Comparison of ENCODE assay signal across 26 cellular contexts in genomic region chr1:18464665-18465050, GRCh38. TPM values are rescaled to one million over a fixed set of nuclear protein-coding genes. Genes with fewer than 3 reads are reported as not detected.
DNase-seq lines count a peak whose midpoint lies in the region; ATAC-seq and TF ChIP-seq lines count a peak whose summit lies in the region.
"Had no signal": no experiment of that assay in that cellular context is flagged by ENCODE, and none has a peak within 500 bp of the region (broad histone marks: within the 10 kb centered on the region; RNA-seq: fewer than 3 reads in every experiment).

No MANE protein-coding gene starts in this region.

- no peaks in the 10 kb centered on the region for H3K27me3 ChIP-seq in colonic mucosa
- H3K27me3 ChIP-seq in right lobe of liver, result no peaks in the 10 kb centered on the region
- H3K27me3 ChIP-seq in subcutaneous abdominal adipose tissue (ENCODE audit: control insufficient read depth in 5 of 5, insufficient read depth in 4 of 5, low read length in 5 of 5), result peaks cover 0 to 7% (median 3%) of the 10 kb centered on the region in 5 donors

- peak; percentile 89 for DNase-seq in HT-29 (ENCODE audit: low spot score)
- peak; percentile 43 for DNase-seq in colonic mucosa
- peak; percentile 86 to 96 (median 94) for DNase-seq in right lobe of liver
- no peak for DNase-seq in activated CD4-positive, alpha-beta T cell treated with anti-CD3 and anti-CD28 coated beads for 48 hours
- DNase-seq: activated CD4-positive, alpha-beta T cell treated with anti-CD3 and anti-CD28 coated beads, Interleukin-2, amount 50 U/mL, for 1 hour; CD4-positive, alpha-beta T cell; effector CD8-positive, alpha-beta T cell; GDM1; Kasumi-1; kidney glomerular epithelial cell; NCI-H1105 treated with DMSO at 0.1 percent for 48 hours; NCI-H2081 treated with DMSO at 0.1 percent for 48 hours; NCI-H510A; nephron progenitor cell; NK-92 treated with Interleukin-12 subunit alpha and Interleukin-12 subunit beta, amount 100 ng/mL, for 24 hours; T-helper 2 cell; WERI-Rb-1 had no signal

- TF ChIP-seq CTCF in colonic mucosa (IDR thresholded peaks at IDR 0.05) (no peak), right lobe of liver (IDR thresholded peaks at IDR 0.05) (no peak)

- WGBS in right lobe of liver (ENCODE audit: insufficient coverage, low coverage, low lambda C conversion rate, missing lambda C conversion rate), result 32% methylated on average over 6 of the region's 8 CpGs

- TF ChIP-seq POLR2A in right lobe of liver (IDR thresholded peaks at IDR 0.05), result no peak

- no peaks in the 10 kb centered on the region for H3K4me1 ChIP-seq in colonic mucosa
- H3K4me1 ChIP-seq in right lobe of liver, result peaks cover 0 to 21% (median 9%) of the 10 kb centered on the region in 4 donors
- H3K4me1 ChIP-seq in subcutaneous abdominal adipose tissue (ENCODE audit: control insufficient read depth in 5 of 5, insufficient read depth in 5 of 5, low read length in 5 of 5), result peaks cover 8 to 25% (median 15%) of the 10 kb centered on the region in 5 donors

- no peak overlapping the region for H3K4me3 ChIP-seq in colonic mucosa
- peak overlapping the region in 1 of 3 donors; percentile 27 for H3K4me3 ChIP-seq in right lobe of liver
- no peak overlapping the region for H3K4me3 ChIP-seq in subcutaneous abdominal adipose tissue (ENCODE audit: low read depth in 1 of 5, low read length in 5 of 5)
- H3K4me3 ChIP-seq: SK-N-MC had no signal

- peak overlapping the region; percentile 48 for H3K27ac ChIP-seq in colonic mucosa
- peak overlapping the region; percentile 72 to 92 (median 83) for H3K27ac ChIP-seq in right lobe of liver
- peak overlapping the region; percentile 65 for H3K27ac ChIP-seq in subcutaneous abdominal adipose tissue (ENCODE audit: low read depth, low read length)
- H3K27ac ChIP-seq: SK-N-MC, WERI-Rb-1 had no signal

- H3K9me3 ChIP-seq in colonic mucosa (no peaks in the 10 kb centered on the region), right lobe of liver (no peaks in the 10 kb centered on the region), subcutaneous abdominal adipose tissue (ENCODE audit: control insufficient read depth in 5 of 5, low read length in 5 of 5) (no peaks in the 10 kb centered on the region)

- intact Hi-C loops in colonic mucosa (cut with DNase I), result no loop called here
- intact Hi-C loops in right lobe of liver (cut with DNase I), result no loop called here

- H3K36me3 ChIP-seq in colonic mucosa (no peaks in the 10 kb centered on the region), right lobe of liver (no peaks in the 10 kb centered on the region), subcutaneous abdominal adipose tissue (ENCODE audit: control insufficient read depth in 5 of 5, insufficient read depth in 5 of 5, low read length in 5 of 5) (no peaks in the 10 kb centered on the region)
- H3K36me3 ChIP-seq: WERI-Rb-1 had no signal

- H3K9ac ChIP-seq in colonic mucosa (ENCODE audit: low read depth in 2 of 2, low read length in 2 of 2) (no peak overlapping the region), subcutaneous abdominal adipose tissue (ENCODE audit: low read length in 5 of 5) (peak overlapping the region in 1 of 5 donors; percentile 16)

- ATAC-seq in right lobe of liver (peak; percentile 90 to 93 (median 91)), HG02870 (IDR thresholded peaks at IDR 0.05; ENCODE audit: unreplicated experiment) (no peak), GM21423 (IDR thresholded peaks at IDR 0.05; ENCODE audit: unreplicated experiment) (no peak), HG02840 (IDR thresholded peaks at IDR 0.05; ENCODE audit: low FRiP score, unreplicated experiment) (no peak)
- ATAC-seq: activated naive CD4-positive, alpha-beta T cell treated with anti-CD3 and anti-CD28 coated beads, Interleukin-2, amount 50 U/mL, for 72 hours had no signal

RNA-seq across cellular contexts. Expression of gene KLHDC7A, which starts 16.1 kb away (rescaled TPM):
- 12.5 and 13.5 TPM in 2 replicates for total RNA-seq in HT-29 (2014; rRNA removed; shearing (Covaris generic))
- total RNA-seq in colonic mucosa (1 to 10 TPM; 1.0 to 2.2 TPM), right lobe of liver (1 to 10 TPM; 2.3 to 9.2 (median 6.9) TPM)
- total RNA-seq: activated naive CD4-positive, alpha-beta T cell treated with anti-CD3 and anti-CD28 coated beads, Interleukin-2, amount 50 U/mL, for 72 hours; activated T-helper 1 cell treated with anti-CD3 and anti-CD28 coated beads, Interleukin-12 subunit alpha, Interleukin-12 subunit beta, Interleukin-2, Interleukin-4 antibody, amounts not matched to agents 30 ng/mL and 10 ng/mL and 1 ng/mL, durations not matched to agents 14 hours and 24 hours and 36 hours; CD4-positive, alpha-beta T cell; posterior vena cava; temporal lobe had no signal

Comparison
In these comparisons a context has a peak if more than half of its experiments do, and no peak if none do; other contexts are left out.
1. ATAC-seq: peak in right lobe of liver (4 of 4); none in HG02870 (single experiment), GM21423 (single experiment) and HG02840 (single experiment).
2. Peak in every context shown above with its lines, with median percentiles within 50 percentile points of each other: H3K27ac ChIP-seq.